ENCODE assay signal across 23 cellular contexts in the genomic region with DNA sequence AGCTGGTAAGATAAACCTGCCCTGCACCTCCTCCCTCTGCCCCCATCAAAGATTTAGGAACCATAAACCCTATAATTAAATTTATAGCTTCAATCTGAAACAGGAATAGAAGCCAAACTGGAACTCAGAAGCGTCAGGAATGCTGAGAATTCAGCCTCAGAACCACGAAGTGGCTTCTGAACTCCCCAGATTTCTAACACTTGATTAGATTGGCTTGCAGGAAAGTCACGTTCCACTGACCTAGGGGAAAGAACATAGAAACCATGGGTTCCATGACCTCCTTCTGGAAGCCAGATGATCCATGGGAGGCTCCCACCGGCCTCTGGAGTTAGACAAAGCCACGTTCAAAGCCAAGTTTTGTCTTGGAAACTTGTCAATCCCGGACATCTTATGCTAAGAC.
A peak's percentile ranks its signal among the peaks of the same experiment; 100 is the strongest.
DNase-seq lines count a peak whose midpoint lies in the region; ATAC-seq, FAIRE-seq and TF ChIP-seq lines count a peak whose summit lies in the region.
"Had no signal": no experiment of that assay in that cellular context is flagged by ENCODE, and none has a peak within 500 bp of the region (broad histone marks: within the 10 kb centered on the region; RNA-seq: fewer than 3 reads in every experiment).

No MANE protein-coding gene starts in this region.

- H2AFZ ChIP-seq in astrocyte (ENCODE audit: low read depth, low read length), result no peak overlapping the region

- H3K9me3 Mint-ChIP-seq in astrocyte (ENCODE audit: unreplicated experiment), result no peaks in the 10 kb centered on the region
- H3K9me3 Mint-ChIP-seq: activated CD4-positive, alpha-beta T cell treated with anti-CD3 and anti-CD28 coated beads, Interleukin-2, amount 10 ng/mL, durations not matched to agents 24 days and 14 days; activated naive CD4-positive, alpha-beta T cell treated with anti-CD3 and anti-CD28 coated beads, Interleukin-2, amount 50 U/mL, for 24 hours; type B pancreatic cell had no signal

- H3K4me2 ChIP-seq in astrocyte (ENCODE audit: low read length), result no peak overlapping the region
- H3K4me2 ChIP-seq: A549 had no signal

- peaks cover 28% of the 10 kb centered on the region for H3K4me1 Mint-ChIP-seq in astrocyte (ENCODE audit: low read depth, unreplicated experiment)

- H3K4me1 ChIP-seq in astrocyte (ENCODE audit: insufficient read depth, low read length), result peaks cover 16% of the 10 kb centered on the region
- H3K4me1 ChIP-seq: A549, prostate gland had no signal

- DNase-seq in NCI-H82 (lab: John Stamatoyannopoulos, UW), result peak; percentile 13
- DNase-seq in NCI-H82 treated with DMSO at 0.1 percent for 48 hours (lab: John Stamatoyannopoulos, UW; ENCODE audit: unreplicated experiment), result no peak
- DNase-seq in astrocyte (ENCODE audit: low read depth), result peak; percentile 37
- peak; percentile 3 for DNase-seq in iris pigment epithelial cell (ENCODE audit: low read depth)
- DNase-seq in WERI-Rb-1, result no peak
- DNase-seq in activated naive CD4-positive, alpha-beta T cell (lab: John Stamatoyannopoulos, UW), result no peak
- DNase-seq in GM19240 (ENCODE audit: insufficient read length, low spot score), result no peak
- DNase-seq: activated CD4-positive, alpha-beta T cell treated with anti-CD3 and anti-CD28 coated beads, Interleukin-2, amount 10 ng/mL, durations not matched to agents 24 days and 14 days; BE2C; cerebellar nuclear complex; H7; heart right ventricle; left cardiac atrium; NCI-H1436; NCI-H2171; NCI-H510A treated with DMSO at 0.1 percent for 48 hours had no signal

- H3K9me3 ChIP-seq in astrocyte (ENCODE audit: insufficient read depth, low read depth, low read length) (no peaks in the 10 kb centered on the region), WERI-Rb-1 (ENCODE audit: severe bottlenecking) (no peaks in the 10 kb centered on the region)
- H3K9me3 ChIP-seq: A549, BE2C, heart right ventricle, prostate gland had no signal

- H3K27ac ChIP-seq in astrocyte (ENCODE audit: low read depth, low read length) (no peak overlapping the region), WERI-Rb-1 (no peak overlapping the region)
- H3K27ac ChIP-seq: A549, heart right ventricle, prostate gland, RWPE1, SK-N-MC had no signal

- H3K4me3 Mint-ChIP-seq in astrocyte (ENCODE audit: unreplicated experiment), result peak overlapping the region; percentile 45
- H3K4me3 Mint-ChIP-seq: activated CD4-positive, alpha-beta T cell treated with anti-CD3 and anti-CD28 coated beads, Interleukin-2, amount 10 ng/mL, durations not matched to agents 24 days and 14 days; activated naive CD4-positive, alpha-beta T cell treated with anti-CD3 and anti-CD28 coated beads, Interleukin-2, amount 50 U/mL, for 24 hours; type B pancreatic cell had no signal

- no peak for ATAC-seq in HG02970 (IDR thresholded peaks at IDR 0.05; ENCODE audit: low FRiP score, unreplicated experiment)
- ATAC-seq: A549, left cardiac atrium had no signal

- TF ChIP-seq CTCF in astrocyte (IDR thresholded peaks at IDR 0.05; ENCODE audit: insufficient read depth, low read depth, low read length) (no peak), WERI-Rb-1 (IDR thresholded peaks at IDR 0.05; ENCODE audit: low read depth, low read length) (no peak)

- H3K36me3 Mint-ChIP-seq in astrocyte (ENCODE audit: low read depth, unreplicated experiment), result no peaks in the 10 kb centered on the region
- H3K36me3 Mint-ChIP-seq: activated naive CD4-positive, alpha-beta T cell treated with anti-CD3 and anti-CD28 coated beads, Interleukin-2, amount 50 U/mL, for 24 hours; type B pancreatic cell had no signal

- no peaks in the 10 kb centered on the region for H4K20me1 ChIP-seq in astrocyte (ENCODE audit: insufficient read depth, low read length)

- H3K79me2 ChIP-seq in astrocyte (ENCODE audit: insufficient read depth, low read length), result no peaks in the 10 kb centered on the region

- H3K27ac Mint-ChIP-seq in astrocyte (ENCODE audit: unreplicated experiment), result peak overlapping the region; percentile 66
- H3K27ac Mint-ChIP-seq: activated CD4-positive, alpha-beta T cell treated with anti-CD3 and anti-CD28 coated beads, Interleukin-2, amount 10 ng/mL, durations not matched to agents 24 days and 14 days; activated naive CD4-positive, alpha-beta T cell treated with anti-CD3 and anti-CD28 coated beads, Interleukin-2, amount 50 U/mL, for 24 hours; type B pancreatic cell had no signal

- FAIRE-seq in astrocyte (lab: Jason Lieb, UNC), result peak; percentile 9

- peaks cover 9% of the 10 kb centered on the region for H3K27me3 Mint-ChIP-seq in astrocyte (ENCODE audit: low read depth, unreplicated experiment)
- H3K27me3 Mint-ChIP-seq: activated CD4-positive, alpha-beta T cell treated with anti-CD3 and anti-CD28 coated beads, Interleukin-2, amount 10 ng/mL, durations not matched to agents 24 days and 14 days; activated naive CD4-positive, alpha-beta T cell treated with anti-CD3 and anti-CD28 coated beads, Interleukin-2, amount 50 U/mL, for 24 hours had no signal

- no peak overlapping the region for H3K9ac ChIP-seq in astrocyte (ENCODE audit: low read length)

- H3K36me3 ChIP-seq in astrocyte (ENCODE audit: insufficient read depth, low read length) (no peaks in the 10 kb centered on the region), WERI-Rb-1 (no peaks in the 10 kb centered on the region)
- H3K36me3 ChIP-seq: BE2C, heart right ventricle, prostate gland had no signal

- no peak overlapping the region for H3K4me3 ChIP-seq in astrocyte (ENCODE audit: insufficient read depth, low read depth, low read length)
- no peak overlapping the region for H3K4me3 ChIP-seq in WERI-Rb-1 (ENCODE audit: low read depth, low read length)
- H3K4me3 ChIP-seq: A549, heart right ventricle, prostate gland, SK-N-MC had no signal

- H3K27me3 ChIP-seq in astrocyte (ENCODE audit: insufficient read depth, low read length) (peaks cover 7% of the 10 kb centered on the region), WERI-Rb-1 (ENCODE audit: insufficient read depth, low read depth, severe bottlenecking) (peaks cover 2% of the 10 kb centered on the region)
- H3K27me3 ChIP-seq: BE2C had no signal

Comparison
In these comparisons a context has a peak if more than half of its experiments do, and no peak if none do; other contexts are left out.
1. DNase-seq: peak in NCI-H82 (single experiment), astrocyte (single experiment) and iris pigment epithelial cell (single experiment); none in NCI-H82 treated with DMSO at 0.1 percent for 48 hours (single experiment), WERI-Rb-1 (single experiment), activated naive CD4-positive, alpha-beta T cell (0 of 4) and GM19240 (single experiment).